ENCODE assay signal across 17 cellular contexts in genomic region chr3:9251055-9251786, GRCh38. TPM values are rescaled to one million over a fixed set of nuclear protein-coding genes. Genes with fewer than 3 reads are reported as not detected.
A peak's percentile ranks its signal among the peaks of the same experiment; 100 is the strongest.
DNase-seq lines count a peak whose midpoint lies in the region; ATAC-seq and TF ChIP-seq lines count a peak whose summit lies in the region.
"Had no signal": no experiment of that assay in that cellular context is flagged by ENCODE, and none has a peak within 500 bp of the region (broad histone marks: within the 10 kb centered on the region; RNA-seq: fewer than 3 reads in every experiment).

No MANE protein-coding gene starts in this region.

- H3K4me1 Mint-ChIP-seq in endodermal cell: peaks cover 17% of the 10 kb centered on the region
- H3K4me1 Mint-ChIP-seq in naive thymus-derived CD8-positive, alpha-beta T cell: peaks cover 10 to 22% (median 20%) of the 10 kb centered on the region in 4 donors

- no peak overlapping the region for H3K4me3 Mint-ChIP-seq in endodermal cell
- H3K4me3 Mint-ChIP-seq in naive thymus-derived CD8-positive, alpha-beta T cell: no peak overlapping the region
- H3K4me3 Mint-ChIP-seq: effector memory CD8-positive, alpha-beta T cell; T-helper 2 cell treated with Interferon-gamma antibody and Interleukin-4, amounts not matched to agents 5 μg/mL and 100 μg/mL, for 36 hours had no signal

- no peak for ATAC-seq in naive thymus-derived CD8-positive, alpha-beta T cell
- ATAC-seq: activated CD4-positive, CD25-positive, alpha-beta regulatory T cell treated with anti-CD3 and anti-CD28 coated beads, Interleukin-2, amount 50 U/mL, for 24 hours; effector memory CD8-positive, alpha-beta T cell had no signal

- WGBS in endodermal cell (ENCODE audit: insufficient coverage in 1 of 2, insufficient read length in 1 of 2), 2 experiments: 82 to 87% methylated on average over 7 to 10 of the region's 10 CpGs

- H3K36me3 ChIP-seq in endodermal cell (ENCODE audit: control insufficient read depth, insufficient read depth, low read length): no peaks in the 10 kb centered on the region
- H3K36me3 ChIP-seq: uterus had no signal

- peaks cover 19% of the 10 kb centered on the region for H3K27me3 Mint-ChIP-seq in endodermal cell (ENCODE audit: insufficient read depth)
- H3K27me3 Mint-ChIP-seq in naive thymus-derived CD8-positive, alpha-beta T cell: peaks cover 0 to 6% (median 0%) of the 10 kb centered on the region in 5 donors

- DNase-seq in AG09319 (ENCODE audit: extremely low read depth, low read depth) (no peak), RWPE1 (ENCODE audit: low spot score) (no peak), endodermal cell (peak; percentile 37), myocyte (ENCODE audit: low read depth) (peak; percentile 74), GM20000 (ENCODE audit: low spot score) (no peak), NCI-H748 (lab: John Stamatoyannopoulos, UW; ENCODE audit: unreplicated experiment) (no peak), NCI-H2227 treated with DMSO at 0.1 percent for 48 hours (lab: John Stamatoyannopoulos, UW) (no peak)
- no peak for DNase-seq in naive thymus-derived CD8-positive, alpha-beta T cell
- DNase-seq: activated naive CD4-positive, alpha-beta T cell; CD8-positive, alpha-beta memory T cell; effector memory CD8-positive, alpha-beta T cell; NCI-H226; SIG-M5; uterus had no signal

- no peaks in the 10 kb centered on the region for H3K9me3 ChIP-seq in endodermal cell (ENCODE audit: control insufficient read depth, low read length)
- H3K9me3 ChIP-seq: uterus had no signal

- no peak overlapping the region for H3K27ac Mint-ChIP-seq in endodermal cell
- no peak overlapping the region for H3K27ac Mint-ChIP-seq in naive thymus-derived CD8-positive, alpha-beta T cell
- H3K27ac Mint-ChIP-seq: effector memory CD8-positive, alpha-beta T cell; T-helper 2 cell treated with Interferon-gamma antibody and Interleukin-4, amounts not matched to agents 5 μg/mL and 100 μg/mL, for 36 hours had no signal

- H3K9me3 Mint-ChIP-seq in endodermal cell: no peaks in the 10 kb centered on the region
- no peaks in the 10 kb centered on the region for H3K9me3 Mint-ChIP-seq in naive thymus-derived CD8-positive, alpha-beta T cell
- H3K9me3 Mint-ChIP-seq: CD8-positive, alpha-beta memory T cell; effector memory CD8-positive, alpha-beta T cell; T-helper 2 cell treated with Interferon-gamma antibody and Interleukin-4, amounts not matched to agents 5 μg/mL and 100 μg/mL, for 36 hours had no signal

- no peak overlapping the region for H3K4me3 ChIP-seq in endodermal cell (ENCODE audit: low read length)
- H3K4me3 ChIP-seq: uterus had no signal

- CTCF ChIA-PET in RWPE1 (lab: Yijun Ruan, JAX): interaction anchor here (0.6 kb wide), 2 partner anchors 37 to 183 kb away, joined by 5 to 8 read pairs; no protein-coding TSS in a partner anchor

- POLR2A ChIA-PET in RWPE1 (lab: Yijun Ruan, JAX; ENCODE audit: low non-redundant PET): no interaction called here
- POLR2A ChIA-PET in naive thymus-derived CD8-positive, alpha-beta T cell (lab: Charles Lee): no interaction called here

- peak overlapping the region; percentile 47 for H3K27ac ChIP-seq in RWPE1
- no peak overlapping the region for H3K27ac ChIP-seq in endodermal cell (ENCODE audit: low read depth, low read length)
- H3K27ac ChIP-seq: HL-60 had no signal

- TF ChIP-seq CTCF in AG09319 (IDR thresholded peaks at IDR 0.05; ENCODE audit: low read depth, low read length) (peak; percentile 0; the same call in 1 of the 2 replicates), RWPE1 (conservative IDR thresholded peaks at IDR 0.05; ENCODE audit: low read depth) (no peak), endodermal cell (conservative IDR thresholded peaks at IDR 0.05) (peak; percentile 22), GM20000 (IDR thresholded peaks at IDR 0.05; ENCODE audit: extremely low read depth, missing control alignments) (no peak)

- no peaks in the 10 kb centered on the region for H3K36me3 Mint-ChIP-seq in endodermal cell (ENCODE audit: low read depth)
- H3K36me3 Mint-ChIP-seq in naive thymus-derived CD8-positive, alpha-beta T cell: no peaks in the 10 kb centered on the region
- H3K36me3 Mint-ChIP-seq: CD8-positive, alpha-beta memory T cell had no signal

- peaks cover 13% of the 10 kb centered on the region for H3K27me3 ChIP-seq in endodermal cell (ENCODE audit: control insufficient read depth, insufficient read depth, low read length, poor library complexity, severe bottlenecking)
- H3K27me3 ChIP-seq: uterus had no signal

- peaks cover 4% of the 10 kb centered on the region for H3K4me1 ChIP-seq in endodermal cell (ENCODE audit: control insufficient read depth, insufficient read depth, low read length)
- H3K4me1 ChIP-seq: uterus had no signal

- H3K9ac ChIP-seq in endodermal cell (ENCODE audit: extremely low read depth, low read length, poor library complexity, severe bottlenecking): no peak overlapping the region

RNA-seq across cellular contexts. Expression of gene SRGAP3, which starts 1.8 kb away (rescaled TPM):
- total RNA-seq in endodermal cell (1 to 10 TPM; 5.0 to 8.1 TPM), myocyte (5.3 and 5.9 TPM in 2 replicates)
- 81.2 TPM for polyA plus RNA-seq in endodermal cell (2013, experiment 1 of 2)
- polyA plus RNA-seq in endodermal cell (2013, experiment 2 of 2): 69.8 TPM
- 2.0 TPM for polyA plus RNA-seq in myocyte (2012)
- 1 to 10 TPM; 1.8 to 2.4 TPM for total RNA-seq in naive thymus-derived CD8-positive, alpha-beta T cell
- 1 to 10 TPM in 2 of 3 donors, under 1 TPM in 1; 0.73 to 2.5 (median 1.1) TPM for polyA plus RNA-seq in naive thymus-derived CD8-positive, alpha-beta T cell

Comparison
In these comparisons a context has a peak if more than half of its experiments do, and no peak if none do; other contexts are left out.
1. DNase-seq: peak in endodermal cell (single experiment) and myocyte (single experiment); none in AG09319 (single experiment), RWPE1 (single experiment), naive thymus-derived CD8-positive, alpha-beta T cell (0 of 10), GM20000 (single experiment), NCI-H748 (single experiment) and NCI-H2227 treated with DMSO at 0.1 percent for 48 hours (single experiment).
2. CTCF ChIP-seq: peak in AG09319 (single experiment) and endodermal cell (single experiment); none in RWPE1 (single experiment) and GM20000 (single experiment).